In genomic region chr10:43229208-43230061, GRCh38 we compare ENCODE assay signal across 8 cellular contexts. TPM values are rescaled to one million over a fixed set of nuclear protein-coding genes. Genes with fewer than 3 reads are reported as not detected.
DNase-seq lines count a peak whose midpoint lies in the region; ATAC-seq and TF ChIP-seq lines count a peak whose summit lies in the region.

No MANE protein-coding gene starts in this region.

- H3K9me3 ChIP-seq in HUES64 (ENCODE audit: insufficient read depth, low read depth, low read length) (no peaks in the 10 kb centered on the region), sigmoid colon (no peaks in the 10 kb centered on the region)

- H3K4me3 ChIP-seq in HUES64 (ENCODE audit: low read length) (peak overlapping the region; percentile 57), sigmoid colon (peak overlapping the region in 3 of 4 donors; percentile 23 to 43 (median 40))

- no peaks in the 10 kb centered on the region for H3K36me3 Mint-ChIP-seq in activated T-cell treated with anti-CD3 and anti-CD28 coated beads, Interleukin-2, amount 50 U/mL, for 72 hours (ENCODE audit: insufficient read depth in 2 of 2)

- H3K27ac ChIP-seq in HUES64 (ENCODE audit: low read depth, low read length) (no peak overlapping the region), sigmoid colon (no peak overlapping the region)

- H3K9ac ChIP-seq in HUES64 (ENCODE audit: low read depth, low read length) = no peak overlapping the region; the same call in 1 of the 2 replicates

- no peak for TF ChIP-seq POLR2A in sigmoid colon (IDR thresholded peaks at IDR 0.05)

- H3K27me3 ChIP-seq in HUES64 (ENCODE audit: insufficient read depth, low read length) (peaks cover 57% of the 10 kb centered on the region), sigmoid colon (peaks cover 23 to 49% (median 30%) of the 10 kb centered on the region in 3 donors)

- 1% methylated on average over 99 of the region's 99 CpGs for WGBS in HUES64
- 1 to 2% methylated on average over 99 of the region's 99 CpGs for WGBS in sigmoid colon, 2 donors

- H3K4me1 ChIP-seq in HUES64 (ENCODE audit: insufficient read depth, low read length) = no peaks in the 10 kb centered on the region
- H3K4me1 ChIP-seq in sigmoid colon = peaks cover 0 to 17% (median 14%) of the 10 kb centered on the region in 4 donors

- peaks cover 16% of the 10 kb centered on the region for H3K27me3 Mint-ChIP-seq in activated T-cell treated with anti-CD3 and anti-CD28 coated beads, Interleukin-2, amount 50 U/mL, for 72 hours (ENCODE audit: low read depth)

- H3K27ac Mint-ChIP-seq in activated T-cell treated with anti-CD3 and anti-CD28 coated beads, Interleukin-2, amount 50 U/mL, for 72 hours = no peak overlapping the region

- DNase-seq in activated T-cell treated with anti-CD3 and anti-CD28 coated beads, Interleukin-2, amount 50 U/mL, for 72 hours = peak; percentile 46 to 54
- DNase-seq in left cardiac atrium = peak; percentile 26
- DNase-seq in sigmoid colon = peak; percentile 53
- DNase-seq in NCI-H345 treated with DMSO at 0.1 percent for 48 hours (lab: John Stamatoyannopoulos, UW; ENCODE audit: unreplicated experiment) = no peak
- DNase-seq in cerebellum (ENCODE audit: low spot score) = no peak
- no peak for DNase-seq in hypothalamus (lab: John Stamatoyannopoulos, UW)

- TF ChIP-seq CTCF in sigmoid colon (IDR thresholded peaks at IDR 0.05) = no peak

- H3K4me3 Mint-ChIP-seq in activated T-cell treated with anti-CD3 and anti-CD28 coated beads, Interleukin-2, amount 50 U/mL, for 72 hours = peak overlapping the region; percentile 81 to 83

- H3K36me3 ChIP-seq in HUES64 (ENCODE audit: insufficient read depth, low read length) (no peaks in the 10 kb centered on the region), sigmoid colon (no peaks in the 10 kb centered on the region)

- ATAC-seq in activated T-cell treated with anti-CD3 and anti-CD28 coated beads, Interleukin-2, amount 50 U/mL, for 72 hours (replicated peaks in 1 of 2) = peak; percentile 64 to 68
- peak; percentile 34 to 43 for ATAC-seq in left cardiac atrium
- no peak for ATAC-seq in HG02840 (IDR thresholded peaks at IDR 0.05; ENCODE audit: low FRiP score, unreplicated experiment)

- no peaks in the 10 kb centered on the region for H3K9me3 Mint-ChIP-seq in activated T-cell treated with anti-CD3 and anti-CD28 coated beads, Interleukin-2, amount 50 U/mL, for 72 hours

- intact Hi-C loops in left cardiac atrium (cut with DNase I) = no loop called here
- intact Hi-C loops in sigmoid colon (cut with DNase I) = no loop called here

- no peak for TF ChIP-seq EP300 in sigmoid colon (IDR thresholded peaks at IDR 0.05)

- H3K4me1 Mint-ChIP-seq in activated T-cell treated with anti-CD3 and anti-CD28 coated beads, Interleukin-2, amount 50 U/mL, for 72 hours (ENCODE audit: low read depth) = peaks cover 43% of the 10 kb centered on the region

RNA-seq across cellular contexts. Expression of gene RASGEF1A, which starts 37.4 kb away (rescaled TPM):
- 6.0 TPM for polyA plus RNA-seq in HUES64 (2013, experiment 1 of 2)
- 11.8 TPM for polyA plus RNA-seq in HUES64 (2013, experiment 2 of 2)
- 1 to 10 TPM; 1.7 TPM for total RNA-seq in activated T-cell treated with anti-CD3 and anti-CD28 coated beads, Interleukin-2, amount 50 U/mL, for 72 hours
- 1 to 10 TPM; 1.4 to 2.0 TPM for total RNA-seq in left cardiac atrium
- total RNA-seq in sigmoid colon = 1 to 10 TPM in 1 of 4 donors, under 1 TPM in 3; 0.27 to 2.5 (median 0.34) TPM
- 1 to 10 TPM in 1 of 3 donors, under 1 TPM in 2; 0.46 to 1.6 (median 0.60) TPM for polyA plus RNA-seq in sigmoid colon
- total RNA-seq in cerebellum = 4.4 TPM

Comparison
In these comparisons a context has a peak if more than half of its experiments do, and no peak if none do; other contexts are left out.
1. DNase-seq: peak in activated T-cell treated with anti-CD3 and anti-CD28 coated beads, Interleukin-2, amount 50 U/mL, for 72 hours (2 of 2), left cardiac atrium (single experiment) and sigmoid colon (single experiment); none in NCI-H345 treated with DMSO at 0.1 percent for 48 hours (single experiment), cerebellum (single experiment) and hypothalamus (0 of 51).